Comparison of ENCODE assay signal across 8 cellular contexts in the genomic region with DNA sequence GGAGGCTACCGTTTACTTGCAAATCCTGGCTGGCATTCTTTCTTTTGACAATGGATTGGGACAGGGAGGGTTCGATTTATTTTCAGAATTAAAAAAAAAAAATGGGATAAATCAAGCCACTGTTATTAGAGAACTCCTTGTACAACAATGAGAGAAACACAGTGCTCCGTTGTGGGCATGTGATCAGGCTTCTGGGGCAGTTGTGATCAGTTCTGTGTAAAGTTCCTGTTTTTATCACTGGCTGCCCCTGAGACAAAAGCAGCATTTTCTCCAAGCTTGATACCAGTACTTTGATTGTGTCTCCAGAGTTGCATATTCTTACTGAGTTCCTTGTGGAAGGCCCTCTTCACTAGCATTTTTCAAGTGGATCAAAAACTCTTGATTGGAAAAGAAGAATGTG.
DNase-seq lines count a peak whose midpoint lies in the region; ATAC-seq and TF ChIP-seq lines count a peak whose summit lies in the region.

No MANE protein-coding gene starts in this region.

- H3K4me1 Mint-ChIP-seq in stimulated activated naive CD8-positive, alpha-beta T cell treated with anti-CD3 and anti-CD28 coated beads, Interleukin-15, Interleukin-2, amounts not matched to agents 100 ng/mL and 50 ng/mL, for 24 hours (ENCODE audit: low read depth), result peaks cover 57% of the 10 kb centered on the region

- no peaks in the 10 kb centered on the region for H3K27me3 Mint-ChIP-seq in stimulated activated naive CD8-positive, alpha-beta T cell treated with anti-CD3 and anti-CD28 coated beads, Interleukin-15, Interleukin-2, amounts not matched to agents 100 ng/mL and 50 ng/mL, for 24 hours

- CTCF ChIA-PET in GM10248 (lab: Yijun Ruan, JAX), result interaction anchor here (1.0 to 7.7 kb wide), 15 partner anchors 8 to 203 kb away, joined by 3 to 75 read pairs (median 6); no protein-coding TSS in a partner anchor

- no peak overlapping the region for H3K27ac ChIP-seq in WERI-Rb-1
- H3K27ac ChIP-seq in neutrophil, result peak overlapping the region; percentile 93

- H3K27me3 ChIP-seq in WERI-Rb-1 (ENCODE audit: insufficient read depth, low read depth, severe bottlenecking) (no peaks in the 10 kb centered on the region), neutrophil (no peaks in the 10 kb centered on the region)

- H3K9me3 ChIP-seq in WERI-Rb-1 (ENCODE audit: severe bottlenecking) (no peaks in the 10 kb centered on the region), neutrophil (no peaks in the 10 kb centered on the region)

- POLR2A ChIA-PET in GM10248 (lab: Yijun Ruan, JAX), result interaction anchor here (0.6 kb wide), 1 partner anchor 258 kb away, joined by 3 read pairs; no protein-coding TSS in a partner anchor

- H3K36me3 ChIP-seq in WERI-Rb-1 (no peaks in the 10 kb centered on the region), neutrophil (no peaks in the 10 kb centered on the region)

- H3K9me3 Mint-ChIP-seq in stimulated activated naive CD8-positive, alpha-beta T cell treated with anti-CD3 and anti-CD28 coated beads, Interleukin-15, Interleukin-2, amounts not matched to agents 100 ng/mL and 50 ng/mL, for 24 hours, result no peaks in the 10 kb centered on the region

- peak overlapping the region; percentile 94 for H3K4me3 ChIP-seq in WERI-Rb-1 (ENCODE audit: low read depth, low read length)
- peak overlapping the region; percentile 95 to 96 for H3K4me3 ChIP-seq in neutrophil (ENCODE audit: low read depth in 1 of 2, low read length in 1 of 2)

- peak overlapping the region; percentile 96 for H3K4me3 Mint-ChIP-seq in stimulated activated naive CD8-positive, alpha-beta T cell treated with anti-CD3 and anti-CD28 coated beads, Interleukin-15, Interleukin-2, amounts not matched to agents 100 ng/mL and 50 ng/mL, for 24 hours

- no peak for ATAC-seq in stimulated activated naive CD8-positive, alpha-beta T cell treated with anti-CD3 and anti-CD28 coated beads, Interleukin-15, Interleukin-2, amounts not matched to agents 100 U/mL and 50 U/mL, for 24 hours
- no peak for ATAC-seq in GM18511 (IDR thresholded peaks at IDR 0.05; ENCODE audit: unreplicated experiment)

- TF ChIP-seq CTCF in WERI-Rb-1 (IDR thresholded peaks at IDR 0.05; ENCODE audit: low read depth, low read length), result no peak
- no peak for TF ChIP-seq CTCF in neutrophil (IDR thresholded peaks at IDR 0.05)
- no peak for TF ChIP-seq CTCF in GM10248 (IDR thresholded peaks at IDR 0.05; ENCODE audit: control extremely low read depth, extremely low read depth, low read depth, missing control alignments)

- peaks cover 42 to 44% of the 10 kb centered on the region in 2 experiments for H3K4me1 ChIP-seq in neutrophil (ENCODE audit: control insufficient read depth in 1 of 2, insufficient read depth in 1 of 2, low read depth in 1 of 2, low read length in 1 of 2)

- peak overlapping the region; percentile 92 for H3K27ac Mint-ChIP-seq in stimulated activated naive CD8-positive, alpha-beta T cell treated with anti-CD3 and anti-CD28 coated beads, Interleukin-15, Interleukin-2, amounts not matched to agents 100 ng/mL and 50 ng/mL, for 24 hours

- no peaks in the 10 kb centered on the region for H3K36me3 Mint-ChIP-seq in stimulated activated naive CD8-positive, alpha-beta T cell treated with anti-CD3 and anti-CD28 coated beads, Interleukin-15, Interleukin-2, amounts not matched to agents 100 ng/mL and 50 ng/mL, for 24 hours (ENCODE audit: low read depth)

- no peak for DNase-seq in stimulated activated naive CD8-positive, alpha-beta T cell treated with anti-CD3 and anti-CD28 coated beads, Interleukin-15, Interleukin-2, amounts not matched to agents 100 U/mL and 50 U/mL, for 24 hours
- no peak for DNase-seq in WERI-Rb-1
- DNase-seq in foreskin melanocyte, result peak; percentile 89
- DNase-seq in HK-2 (ENCODE audit: unreplicated experiment), result no peak
- no peak for DNase-seq in GM10248 (ENCODE audit: extremely low spot score)
